Comparison of ENCODE assay signal across 1 cellular context in the genomic region with DNA sequence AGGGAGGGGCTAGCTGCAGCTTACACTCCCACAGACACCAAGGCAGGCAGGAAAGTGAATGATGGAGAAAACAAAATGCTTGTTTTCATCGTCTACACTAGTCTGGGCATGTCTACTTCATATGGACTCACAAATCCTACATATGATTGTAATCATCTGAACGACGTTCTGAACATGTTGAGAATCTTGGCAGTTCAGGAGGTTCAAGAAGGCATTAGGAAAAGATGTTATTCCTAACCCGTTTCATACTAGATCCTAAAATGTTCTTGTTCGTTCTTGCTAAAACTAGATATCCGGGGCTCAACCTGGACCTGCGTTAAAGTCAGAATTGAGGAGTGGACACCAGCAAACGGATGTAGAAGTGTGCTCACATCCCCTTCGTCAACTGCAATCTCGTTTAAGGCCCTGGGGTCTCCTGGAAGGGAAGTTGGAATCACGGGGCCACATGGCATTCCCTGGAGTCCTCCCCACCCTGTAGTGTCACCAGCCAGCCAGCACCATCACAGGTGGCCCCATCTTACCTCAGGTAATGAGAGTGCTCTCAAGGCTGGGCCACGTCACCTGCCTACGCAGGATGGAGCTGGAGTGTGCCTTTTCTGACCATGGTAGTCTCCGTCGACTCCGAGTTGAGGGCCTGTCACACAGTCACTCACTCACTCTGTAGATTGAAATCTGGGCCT.
TF ChIP-seq lines count a peak whose summit lies in the region.

No MANE protein-coding gene starts in this region.

TF ChIP-seq in GM23338, 12 proteins besides CTCF, POLR2A, EP300 and RAD21:
- TF ChIP-seq ZNF114 (CRISPR knock-in tag; IDR thresholded peaks at IDR 0.05) (no peak), CREB1 (CRISPR knock-in tag; IDR thresholded peaks at IDR 0.05; ENCODE audit: low read depth) (no peak), NANOG (IDR thresholded peaks at IDR 0.05; ENCODE audit: borderline replicate concordance) (no peak), EZH2 (IDR thresholded peaks at IDR 0.05; ENCODE audit: low read depth, unreplicated experiment) (no peak)
- TF ChIP-seq, protein P1, sequence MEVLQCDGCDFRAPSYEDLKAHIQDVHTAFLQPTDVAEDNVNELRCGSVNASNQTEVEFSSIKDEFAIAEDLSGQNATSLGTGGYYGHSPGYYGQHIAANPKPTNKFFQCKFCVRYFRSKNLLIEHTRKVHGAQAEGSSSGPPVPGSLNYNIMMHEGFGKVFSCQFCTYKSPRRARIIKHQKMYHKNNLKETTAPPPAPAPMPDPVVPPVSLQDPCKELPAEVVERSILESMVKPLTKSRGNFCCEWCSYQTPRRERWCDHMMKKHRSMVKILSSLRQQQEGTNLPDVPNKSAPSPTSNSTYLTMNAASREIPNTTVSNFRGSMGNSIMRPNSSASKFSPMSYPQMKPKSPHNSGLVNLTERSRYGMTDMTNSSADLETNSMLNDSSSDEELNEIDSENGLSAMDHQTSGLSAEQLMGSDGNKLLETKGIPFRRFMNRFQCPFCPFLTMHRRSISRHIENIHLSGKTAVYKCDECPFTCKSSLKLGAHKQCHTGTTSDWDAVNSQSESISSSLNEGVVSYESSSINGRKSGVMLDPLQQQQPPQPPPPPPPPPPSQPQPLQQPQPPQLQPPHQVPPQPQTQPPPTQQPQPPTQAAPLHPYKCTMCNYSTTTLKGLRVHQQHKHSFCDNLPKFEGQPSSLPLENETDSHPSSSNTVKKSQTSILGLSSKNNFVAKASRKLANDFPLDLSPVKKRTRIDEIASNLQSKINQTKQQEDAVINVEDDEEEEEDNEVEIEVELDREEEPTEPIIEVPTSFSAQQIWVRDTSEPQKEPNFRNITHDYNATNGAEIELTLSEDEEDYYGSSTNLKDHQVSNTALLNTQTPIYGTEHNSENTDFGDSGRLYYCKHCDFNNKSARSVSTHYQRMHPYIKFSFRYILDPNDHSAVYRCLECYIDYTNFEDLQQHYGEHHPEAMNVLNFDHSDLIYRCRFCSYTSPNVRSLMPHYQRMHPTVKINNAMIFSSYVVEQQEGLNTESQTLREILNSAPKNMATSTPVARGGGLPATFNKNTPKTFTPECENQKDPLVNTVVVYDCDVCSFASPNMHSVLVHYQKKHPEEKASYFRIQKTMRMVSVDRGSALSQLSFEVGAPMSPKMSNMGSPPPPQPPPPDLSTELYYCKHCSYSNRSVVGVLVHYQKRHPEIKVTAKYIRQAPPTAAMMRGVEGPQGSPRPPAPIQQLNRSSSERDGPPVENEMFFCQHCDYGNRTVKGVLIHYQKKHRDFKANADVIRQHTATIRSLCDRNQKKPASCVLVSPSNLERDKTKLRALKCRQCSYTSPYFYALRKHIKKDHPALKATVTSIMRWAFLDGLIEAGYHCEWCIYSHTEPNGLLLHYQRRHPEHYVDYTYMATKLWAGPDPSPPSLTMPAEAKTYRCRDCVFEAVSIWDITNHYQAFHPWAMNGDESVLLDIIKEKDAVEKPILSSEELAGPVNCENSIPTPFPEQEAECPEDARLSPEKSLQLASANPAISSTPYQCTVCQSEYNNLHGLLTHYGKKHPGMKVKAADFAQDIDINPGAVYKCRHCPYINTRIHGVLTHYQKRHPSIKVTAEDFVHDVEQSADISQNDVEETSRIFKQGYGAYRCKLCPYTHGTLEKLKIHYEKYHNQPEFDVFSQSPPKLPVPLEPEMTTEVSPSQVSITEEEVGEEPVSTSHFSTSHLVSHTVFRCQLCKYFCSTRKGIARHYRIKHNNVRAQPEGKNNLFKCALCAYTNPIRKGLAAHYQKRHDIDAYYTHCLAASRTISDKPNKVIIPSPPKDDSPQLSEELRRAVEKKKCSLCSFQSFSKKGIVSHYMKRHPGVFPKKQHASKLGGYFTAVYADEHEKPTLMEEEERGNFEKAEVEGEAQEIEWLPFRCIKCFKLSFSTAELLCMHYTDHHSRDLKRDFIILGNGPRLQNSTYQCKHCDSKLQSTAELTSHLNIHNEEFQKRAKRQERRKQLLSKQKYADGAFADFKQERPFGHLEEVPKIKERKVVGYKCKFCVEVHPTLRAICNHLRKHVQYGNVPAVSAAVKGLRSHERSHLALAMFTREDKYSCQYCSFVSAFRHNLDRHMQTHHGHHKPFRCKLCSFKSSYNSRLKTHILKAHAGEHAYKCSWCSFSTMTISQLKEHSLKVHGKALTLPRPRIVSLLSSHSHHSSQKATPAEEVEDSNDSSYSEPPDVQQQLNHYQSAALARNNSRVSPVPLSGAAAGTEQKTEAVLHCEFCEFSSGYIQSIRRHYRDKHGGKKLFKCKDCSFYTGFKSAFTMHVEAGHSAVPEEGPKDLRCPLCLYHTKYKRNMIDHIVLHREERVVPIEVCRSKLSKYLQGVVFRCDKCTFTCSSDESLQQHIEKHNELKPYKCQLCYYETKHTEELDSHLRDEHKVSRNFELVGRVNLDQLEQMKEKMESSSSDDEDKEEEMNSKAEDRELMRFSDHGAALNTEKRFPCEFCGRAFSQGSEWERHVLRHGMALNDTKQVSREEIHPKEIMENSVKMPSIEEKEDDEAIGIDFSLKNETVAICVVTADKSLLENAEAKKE (CRISPR knock-in tag; IDR thresholded peaks at IDR 0.05) = no peak
